In the genomic region with DNA sequence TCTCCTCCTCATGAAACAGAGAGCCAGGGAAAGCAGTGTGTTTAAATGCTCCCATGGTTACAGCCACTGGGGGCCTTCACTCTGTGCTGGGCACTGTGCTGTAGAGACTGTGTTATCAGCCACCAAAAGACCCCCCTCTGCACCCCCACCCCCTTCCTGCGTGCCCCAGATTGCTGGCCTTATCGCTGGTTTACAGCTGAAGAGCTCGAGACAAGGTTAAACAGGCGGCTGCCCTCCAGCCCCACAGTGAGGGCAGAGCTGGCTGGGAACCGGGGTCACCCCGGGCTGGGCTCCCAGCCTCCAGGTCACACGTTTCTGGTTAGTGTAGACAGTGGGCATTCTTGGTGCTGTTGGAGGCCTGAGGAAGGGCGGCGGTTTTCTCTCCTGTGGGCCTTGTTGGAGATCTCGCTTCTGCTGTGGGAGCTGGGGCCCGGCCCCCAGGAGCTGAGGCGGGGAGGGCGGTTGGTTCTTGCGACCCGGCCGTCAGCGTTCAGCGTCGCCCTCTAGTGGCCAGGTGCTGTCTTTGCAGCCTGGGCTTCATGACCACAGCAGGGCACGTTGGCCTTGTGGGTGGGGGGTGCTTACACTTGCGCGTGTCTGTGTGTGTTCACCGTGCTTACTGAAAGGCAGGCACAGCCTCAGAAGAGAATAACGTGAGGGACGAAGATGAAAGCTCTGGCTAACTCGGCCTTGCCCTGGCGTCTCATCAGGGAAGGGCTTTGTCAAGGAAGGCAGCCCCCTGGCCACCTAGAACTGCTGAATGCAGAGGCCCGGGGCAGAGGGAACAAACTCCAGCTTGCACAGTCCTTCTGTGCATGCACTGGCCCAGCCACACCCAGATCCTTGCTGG, we compare ENCODE assay signal across 9 cellular contexts. TPM values are rescaled to one million over a fixed set of nuclear protein-coding genes. Genes with fewer than 3 reads are reported as not detected.
DNase-seq lines count a peak whose midpoint lies in the region; ATAC-seq, FAIRE-seq and TF ChIP-seq lines count a peak whose summit lies in the region.
"Had no signal": no experiment of that assay in that cellular context is flagged by ENCODE, and none has a peak within 500 bp of the region (broad histone marks: within the 10 kb centered on the region; RNA-seq: fewer than 3 reads in every experiment).

No MANE protein-coding gene starts in this region.

- H3K36me3 Mint-ChIP-seq in activated CD8-positive, alpha-beta T cell treated with anti-CD3 and anti-CD28 coated beads, Interleukin-2, amount 10 ng/mL, durations not matched to agents 7 days and 5 days (ENCODE audit: low read depth), result peaks cover 55% of the 10 kb centered on the region
- H3K36me3 Mint-ChIP-seq in natural killer cell treated with Interleukin-12 subunit alpha and Interleukin-12 subunit beta and Interleukin-15 and Interleukin-18, amount 100 ng/mL, for 72 hours, result peaks cover 14% of the 10 kb centered on the region

- CTCF ChIA-PET in activated CD8-positive, alpha-beta T cell treated with anti-CD3 and anti-CD28 coated beads, Interleukin-2, amount 10 ng/mL, durations not matched to agents 7 days and 5 days (lab: Charles Lee), result interaction anchor here (0.6 to 4.5 kb wide), 29 partner anchors 8 to 267 kb away, joined by 3 to 88 read pairs (median 5); a partner anchor contains a TSS

- POLR2A ChIA-PET in activated CD8-positive, alpha-beta T cell treated with anti-CD3 and anti-CD28 coated beads, Interleukin-2, amount 10 ng/mL, durations not matched to agents 7 days and 5 days (lab: Charles Lee), result interaction anchor here (0.6 to 1.3 kb wide), 5 partner anchors 11 to 46 kb away, joined by 3 to 7 read pairs (median 3); a partner anchor contains a TSS

- H3K4me3 ChIP-seq in testis, result no peak overlapping the region

- no peak overlapping the region for H3K27ac ChIP-seq in testis

- no peaks in the 10 kb centered on the region for H3K9me3 Mint-ChIP-seq in activated CD8-positive, alpha-beta T cell treated with anti-CD3 and anti-CD28 coated beads, Interleukin-2, amount 10 ng/mL, durations not matched to agents 7 days and 5 days (ENCODE audit: insufficient read depth)
- H3K9me3 Mint-ChIP-seq in natural killer cell treated with Interleukin-12 subunit alpha and Interleukin-12 subunit beta and Interleukin-15 and Interleukin-18, amount 100 ng/mL, for 72 hours, result no peaks in the 10 kb centered on the region
- H3K9me3 Mint-ChIP-seq: dendritic cell treated with granulocyte-macrophage colony-stimulating factor and Interleukin-4, amounts not matched to agents 40 ng/mL and 50 ng/mL, for 4 days had no signal

- no peak overlapping the region for H3K4me3 Mint-ChIP-seq in activated CD8-positive, alpha-beta T cell treated with anti-CD3 and anti-CD28 coated beads, Interleukin-2, amount 10 ng/mL, durations not matched to agents 7 days and 5 days
- H3K4me3 Mint-ChIP-seq in natural killer cell treated with Interleukin-12 subunit alpha and Interleukin-12 subunit beta and Interleukin-15 and Interleukin-18, amount 100 ng/mL, for 72 hours, result no peak overlapping the region
- H3K4me3 Mint-ChIP-seq: dendritic cell treated with granulocyte-macrophage colony-stimulating factor and Interleukin-4, amounts not matched to agents 40 ng/mL and 50 ng/mL, for 4 days had no signal

- H3K36me3 ChIP-seq in testis (ENCODE audit: low read depth, missing control alignments), result no peaks in the 10 kb centered on the region

- H3K27me3 Mint-ChIP-seq in activated CD8-positive, alpha-beta T cell treated with anti-CD3 and anti-CD28 coated beads, Interleukin-2, amount 10 ng/mL, durations not matched to agents 7 days and 5 days (ENCODE audit: low read depth), result no peaks in the 10 kb centered on the region
- no peaks in the 10 kb centered on the region for H3K27me3 Mint-ChIP-seq in natural killer cell treated with Interleukin-12 subunit alpha and Interleukin-12 subunit beta and Interleukin-15 and Interleukin-18, amount 100 ng/mL, for 72 hours
- H3K27me3 Mint-ChIP-seq: dendritic cell treated with granulocyte-macrophage colony-stimulating factor and Interleukin-4, amounts not matched to agents 40 ng/mL and 50 ng/mL, for 4 days had no signal

- peaks cover 5% of the 10 kb centered on the region for H3K4me1 ChIP-seq in testis

- peaks cover 43% of the 10 kb centered on the region for H3K4me1 Mint-ChIP-seq in activated CD8-positive, alpha-beta T cell treated with anti-CD3 and anti-CD28 coated beads, Interleukin-2, amount 10 ng/mL, durations not matched to agents 7 days and 5 days (ENCODE audit: low read depth)
- peaks cover 32 to 44% of the 10 kb centered on the region in 2 donors for H3K4me1 Mint-ChIP-seq in natural killer cell treated with Interleukin-12 subunit alpha and Interleukin-12 subunit beta and Interleukin-15 and Interleukin-18, amount 100 ng/mL, for 72 hours (ENCODE audit: low read depth in 2 of 2)

- intact Hi-C loops in testis (cut with DNase I; ENCODE audit: low total_unique reads), result no loop called here

- H3K27ac Mint-ChIP-seq in activated CD8-positive, alpha-beta T cell treated with anti-CD3 and anti-CD28 coated beads, Interleukin-2, amount 10 ng/mL, durations not matched to agents 7 days and 5 days, result peak overlapping the region; percentile 65
- H3K27ac Mint-ChIP-seq in natural killer cell treated with Interleukin-12 subunit alpha and Interleukin-12 subunit beta and Interleukin-15 and Interleukin-18, amount 100 ng/mL, for 72 hours, result no peak overlapping the region

- peak; percentile 79 for ATAC-seq in activated CD8-positive, alpha-beta T cell treated with anti-CD3 and anti-CD28 coated beads, Interleukin-2, amount 10 ng/mL, durations not matched to agents 7 days and 5 days
- ATAC-seq in natural killer cell treated with Interleukin-12 subunit alpha and Interleukin-12 subunit beta and Interleukin-15 and Interleukin-18, amount 100 ng/mL, for 72 hours, result peak; percentile 67 to 80
- ATAC-seq in GM19455 (IDR thresholded peaks at IDR 0.05; ENCODE audit: unreplicated experiment) (no peak), HG03025 (IDR thresholded peaks at IDR 0.05; ENCODE audit: low FRiP score, unreplicated experiment) (no peak)

- 40 to 57% methylated on average over 9 to 28 of the region's 28 CpGs for WGBS in testis, 2 donors

- TF ChIP-seq CTCF in testis (IDR thresholded peaks at IDR 0.05), result peak; percentile 74 to 91 (median 79)

- peak; percentile 96 for FAIRE-seq in GM12891 (lab: Jason Lieb, UNC)

- peak; percentile 82 for DNase-seq in GM12891 (ENCODE audit: insufficient read length, low spot score)
- peak; percentile 12 for DNase-seq in NCI-H1105 treated with DMSO at 0.1 percent for 48 hours (lab: John Stamatoyannopoulos, UW)
- peak; percentile 72 for DNase-seq in activated CD8-positive, alpha-beta T cell treated with anti-CD3 and anti-CD28 coated beads, Interleukin-2, amount 10 ng/mL, durations not matched to agents 7 days and 5 days
- peak; percentile 56 for DNase-seq in effector CD8-positive, alpha-beta T cell (lab: John Stamatoyannopoulos, UW)
- DNase-seq in natural killer cell treated with Interleukin-12 subunit alpha and Interleukin-12 subunit beta and Interleukin-15 and Interleukin-18, amount 100 ng/mL, for 72 hours (ENCODE audit: low spot score), result no peak
- DNase-seq in testis, result peak; percentile 54

- no peak for TF ChIP-seq POLR2A in GM12891 (IDR thresholded peaks at IDR 0.05; ENCODE audit: low read depth, low read length)
- no peak for TF ChIP-seq POLR2A in testis (IDR thresholded peaks at IDR 0.05)

- no peaks in the 10 kb centered on the region for H3K27me3 ChIP-seq in testis

- no peaks in the 10 kb centered on the region for H3K9me3 ChIP-seq in testis

TF ChIP-seq in GM12891, 5 proteins besides CTCF, POLR2A, EP300 and RAD21:
- TF ChIP-seq SPI1 (IDR thresholded peaks at IDR 0.05; ENCODE audit: low read depth, low read length) (no peak), POU2F2 (IDR thresholded peaks at IDR 0.05; ENCODE audit: low read depth, low read length) (no peak), PAX5 (IDR thresholded peaks at IDR 0.05; ENCODE audit: insufficient read depth, low read length, severe bottlenecking) (no peak), POLR2AphosphoS5 (IDR thresholded peaks at IDR 0.05; ENCODE audit: low read depth, low read length) (no peak), TAF1 (IDR thresholded peaks at IDR 0.05; ENCODE audit: low read depth, low read length) (no peak)
TF ChIP-seq in GM12891: peak in this region for 0.

RNA-seq across cellular contexts. Expression of a gene that starts 40.8 kb away (rescaled TPM):
- 41.0 TPM for polyA plus RNA-seq in GM12891 (2012; ENCODE audit: low read depth, missing spikeins)
- total RNA-seq in activated CD8-positive, alpha-beta T cell treated with anti-CD3 and anti-CD28 coated beads, Interleukin-2, amount 10 ng/mL, durations not matched to agents 7 days and 5 days, result 10 to 100 TPM; 34.1 to 38.7 TPM
- total RNA-seq in natural killer cell treated with Interleukin-12 subunit alpha and Interleukin-12 subunit beta and Interleukin-15 and Interleukin-18, amount 100 ng/mL, for 72 hours, result 10 to 100 TPM; 31.9 to 43.4 TPM
- 10 to 100 TPM; 28.5 to 32.8 TPM for total RNA-seq in testis
- polyA plus RNA-seq in testis (ENCODE audit: insufficient read depth, low read depth, low replicate concordance), result 16.6 TPM

Comparison
In these comparisons a context has a peak if more than half of its experiments do, and no peak if none do; other contexts are left out.
1. ATAC-seq: peak in activated CD8-positive, alpha-beta T cell treated with anti-CD3 and anti-CD28 coated beads, Interleukin-2, amount 10 ng/mL, durations not matched to agents 7 days and 5 days (single experiment) and natural killer cell treated with Interleukin-12 subunit alpha and Interleukin-12 subunit beta and Interleukin-15 and Interleukin-18, amount 100 ng/mL, for 72 hours (2 of 2); none in GM19455 (single experiment) and HG03025 (single experiment).